In the genomic region with DNA sequence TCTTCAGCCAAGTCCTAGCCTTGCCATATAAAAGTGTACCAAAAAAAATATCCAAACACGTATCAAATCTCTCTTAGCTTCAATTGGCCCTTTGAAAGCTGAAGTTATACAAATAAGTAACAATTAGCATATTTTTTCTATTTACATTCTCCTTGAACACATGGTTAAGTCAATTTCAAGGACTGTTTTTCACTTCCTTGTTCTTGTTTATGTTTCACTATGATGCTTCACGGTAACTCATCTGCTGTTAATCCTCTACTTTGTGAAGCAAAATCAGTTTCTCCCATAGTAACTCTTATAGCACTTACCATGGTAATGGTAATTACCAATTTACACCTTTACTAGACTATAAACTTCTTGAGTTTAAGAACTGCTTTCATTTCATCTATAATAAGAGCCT, we compare ENCODE assay signal across 13 cellular contexts. TPM values are rescaled to one million over a fixed set of nuclear protein-coding genes. Genes with fewer than 3 reads are reported as not detected.
DNase-seq lines count a peak whose midpoint lies in the region; ATAC-seq, FAIRE-seq and TF ChIP-seq lines count a peak whose summit lies in the region.
"Had no signal": no experiment of that assay in that cellular context is flagged by ENCODE, and none has a peak within 500 bp of the region (broad histone marks: within the 10 kb centered on the region; RNA-seq: fewer than 3 reads in every experiment).

No MANE protein-coding gene starts in this region.

- CTCF ChIA-PET in activated CD8-positive, alpha-beta T cell treated with anti-CD3 and anti-CD28 coated beads for 36 hours (lab: Charles Lee): no interaction called here

- POLR2A ChIA-PET in activated CD8-positive, alpha-beta T cell treated with anti-CD3 and anti-CD28 coated beads for 36 hours (lab: Charles Lee): no interaction called here

- no peaks in the 10 kb centered on the region for H3K4me1 Mint-ChIP-seq in CD14-positive monocyte
- H3K4me1 Mint-ChIP-seq in activated CD8-positive, alpha-beta T cell treated with anti-CD3 and anti-CD28 coated beads for 36 hours (ENCODE audit: low read depth): no peaks in the 10 kb centered on the region

- no peak overlapping the region for H3K4me3 Mint-ChIP-seq in CD14-positive monocyte
- H3K4me3 Mint-ChIP-seq in activated CD8-positive, alpha-beta T cell treated with anti-CD3 and anti-CD28 coated beads for 36 hours: no peak overlapping the region

- ATAC-seq in HG02678 (IDR thresholded peaks at IDR 0.05; ENCODE audit: unreplicated experiment) (peak; percentile 88), HG03520 (IDR thresholded peaks at IDR 0.05; ENCODE audit: unreplicated experiment) (peak; percentile 83)
- no peak for ATAC-seq in activated CD8-positive, alpha-beta T cell treated with anti-CD3 and anti-CD28 coated beads for 36 hours
- ATAC-seq: left lung had no signal

- intact Hi-C loops in CD14-positive monocyte (cut with micrococcal nuclease): loop anchor here in 1 of 2 donors (10.0 kb wide), 1 partner anchor 107 kb away; no protein-coding TSS in a partner anchor
- intact Hi-C loops in activated CD8-positive, alpha-beta T cell treated with anti-CD3 and anti-CD28 coated beads for 36 hours (cut with micrococcal nuclease): no loop called here

- DNase-seq in CD1c-positive myeloid dendritic cell (ENCODE audit: extremely low spot score) (peak; percentile 58), GM19239 (ENCODE audit: insufficient read length, low spot score) (peak; percentile 18), NCI-H2081 treated with DMSO at 0.1 percent for 48 hours (lab: John Stamatoyannopoulos, UW) (no peak), CD14-positive monocyte (ENCODE audit: low spot score) (no peak), NCI-H187 (lab: John Stamatoyannopoulos, UW) (no peak)
- DNase-seq in activated CD8-positive, alpha-beta T cell treated with anti-CD3 and anti-CD28 coated beads for 36 hours: no peak
- DNase-seq: activated T-cell treated with anti-CD3 and anti-CD28 coated beads, Interleukin-2, amount 50 U/mL, for 48 hours; central memory CD4-positive, alpha-beta T cell; left lung; NCI-H1417; testis had no signal

- FAIRE-seq in GM19239 (lab: Jason Lieb, UNC): peak; percentile 81

- peaks cover 6 to 9% (median 8%) of the 10 kb centered on the region in 3 donors for H3K27me3 Mint-ChIP-seq in CD14-positive monocyte (ENCODE audit: low read depth in 3 of 3)
- H3K27me3 Mint-ChIP-seq in activated CD8-positive, alpha-beta T cell treated with anti-CD3 and anti-CD28 coated beads for 36 hours: peaks cover 29% of the 10 kb centered on the region

- peaks cover 0 to 1% (median 0%) of the 10 kb centered on the region in 7 donors for H3K9me3 Mint-ChIP-seq in CD14-positive monocyte
- H3K9me3 Mint-ChIP-seq in activated CD8-positive, alpha-beta T cell treated with anti-CD3 and anti-CD28 coated beads for 36 hours: no peaks in the 10 kb centered on the region

- TF ChIP-seq CTCF in CD14-positive monocyte (IDR thresholded peaks at IDR 0.05): no peak
- TF ChIP-seq CTCF in activated CD8-positive, alpha-beta T cell treated with anti-CD3 and anti-CD28 coated beads for 36 hours (IDR thresholded peaks at IDR 0.05): no peak

- no peak overlapping the region for H3K27ac Mint-ChIP-seq in CD14-positive monocyte
- no peak overlapping the region for H3K27ac Mint-ChIP-seq in activated CD8-positive, alpha-beta T cell treated with anti-CD3 and anti-CD28 coated beads for 36 hours

- H3K36me3 Mint-ChIP-seq in CD14-positive monocyte: no peaks in the 10 kb centered on the region
- no peaks in the 10 kb centered on the region for H3K36me3 Mint-ChIP-seq in activated CD8-positive, alpha-beta T cell treated with anti-CD3 and anti-CD28 coated beads for 36 hours (ENCODE audit: low read depth)

RNA-seq across cellular contexts. Expression of gene SPRED1, which starts 10.6 kb away (rescaled TPM):
- polyA plus RNA-seq in CD14-positive monocyte: 1 to 10 TPM; 2.5 to 3.3 TPM
- total RNA-seq in activated CD8-positive, alpha-beta T cell treated with anti-CD3 and anti-CD28 coated beads for 36 hours: under 1 TPM; 0.77 to 0.96 TPM

Comparison
In these comparisons a context has a peak if more than half of its experiments do, and no peak if none do; other contexts are left out.
1. DNase-seq: peak in CD1c-positive myeloid dendritic cell (single experiment) and GM19239 (single experiment); none in NCI-H2081 treated with DMSO at 0.1 percent for 48 hours (single experiment), CD14-positive monocyte (single experiment), NCI-H187 (0 of 2) and activated CD8-positive, alpha-beta T cell treated with anti-CD3 and anti-CD28 coated beads for 36 hours (single experiment).